Comparison of ENCODE assay signal across 23 cellular contexts in genomic region chr19:48497728-48498575, GRCh38. TPM values are rescaled to one million over a fixed set of nuclear protein-coding genes. Genes with fewer than 3 reads are reported as not detected.
DNase-seq lines count a peak whose midpoint lies in the region; ATAC-seq and TF ChIP-seq lines count a peak whose summit lies in the region.
"Had no signal": no experiment of that assay in that cellular context is flagged by ENCODE, and none has a peak within 500 bp of the region (broad histone marks: within the 10 kb centered on the region; RNA-seq: fewer than 3 reads in every experiment).

No MANE protein-coding gene starts in this region.

- peaks cover 0 to 15% (median 5%) of the 10 kb centered on the region in 7 donors for H3K9me3 Mint-ChIP-seq in CD14-positive monocyte
- H3K9me3 Mint-ChIP-seq: activated CD4-positive, alpha-beta memory T cell treated with anti-CD3 and anti-CD28 coated beads for 36 hours; activated naive CD8-positive, alpha-beta T cell treated with anti-CD3 and anti-CD28 coated beads for 36 hours; nephron progenitor cell; T-helper 1 cell treated with Interleukin-12 subunit alpha and Interleukin-12 subunit beta and Interleukin-4 antibody, amounts not matched to agents 30 μg/mL and 1 μg/mL, for 36 hours had no signal

- peaks cover 0 to 3% of the 10 kb centered on the region in 2 donors for H3K36me3 Mint-ChIP-seq in CD14-positive monocyte
- H3K36me3 Mint-ChIP-seq: activated CD4-positive, alpha-beta memory T cell treated with anti-CD3 and anti-CD28 coated beads for 36 hours had no signal

- H3K4me1 ChIP-seq in mesenchymal stem cell (ENCODE audit: control insufficient read depth, insufficient read depth, low read depth, low read length) = peaks cover 16% of the 10 kb centered on the region
- H3K4me1 ChIP-seq: psoas muscle had no signal

- H4K8ac ChIP-seq in mesenchymal stem cell (ENCODE audit: low read length) = no peak overlapping the region

- H3K14ac ChIP-seq in mesenchymal stem cell (ENCODE audit: low read length in 2 of 2) = no peak overlapping the region

- no peak overlapping the region for H2AFZ ChIP-seq in mesenchymal stem cell (ENCODE audit: low read depth, low read length)

- H3K27me3 ChIP-seq in H7 (ENCODE audit: control insufficient read depth, insufficient read depth, low read length) (peaks cover 21% of the 10 kb centered on the region), mesenchymal stem cell (ENCODE audit: control insufficient read depth in 1 of 2, insufficient read depth in 1 of 2, low read length in 2 of 2) (peaks cover 27 to 51% of the 10 kb centered on the region in 2 experiments)

- H3K9me3 ChIP-seq in mesenchymal stem cell (ENCODE audit: control insufficient read depth, low read length) = no peaks in the 10 kb centered on the region
- H3K9me3 ChIP-seq: BE2C, psoas muscle, spleen had no signal

- no peak overlapping the region for H2BK12ac ChIP-seq in mesenchymal stem cell (ENCODE audit: low read length in 2 of 2)

- H3K36me3 ChIP-seq in H7 (replicated peaks; ENCODE audit: control insufficient read depth, insufficient read depth, low read length) (no peaks in the 10 kb centered on the region), mesenchymal stem cell (ENCODE audit: control insufficient read depth in 1 of 2, insufficient read depth in 2 of 2, low read depth in 1 of 2, low read length in 2 of 2) (no peaks in the 10 kb centered on the region)
- H3K36me3 ChIP-seq: BE2C, spleen, WERI-Rb-1 had no signal

- intact Hi-C loops in CD14-positive monocyte (cut with micrococcal nuclease) = no loop called here

- H3K23ac ChIP-seq in mesenchymal stem cell (ENCODE audit: low read length in 2 of 2) = no peak overlapping the region

- H3K4me3 ChIP-seq in H7 (ENCODE audit: insufficient read depth, low read depth, low read length) (no peak overlapping the region), mesenchymal stem cell (ENCODE audit: insufficient read depth in 1 of 2, low read depth in 1 of 2, low read length in 2 of 2) (no peak overlapping the region)
- H3K4me3 ChIP-seq: lung, psoas muscle had no signal

- no peak overlapping the region for H4K91ac ChIP-seq in mesenchymal stem cell (ENCODE audit: low read length)

- no peak overlapping the region for H3K27ac ChIP-seq in mesenchymal stem cell (ENCODE audit: low read length, poor library complexity, severe bottlenecking)
- H3K27ac ChIP-seq: psoas muscle, spleen, WERI-Rb-1 had no signal

- H3K4ac ChIP-seq in mesenchymal stem cell (ENCODE audit: low read depth in 1 of 2, low read length in 2 of 2) = no peak overlapping the region

- H3K27me3 Mint-ChIP-seq in CD14-positive monocyte (ENCODE audit: low read depth in 3 of 3) = peaks cover 37 to 77% (median 41%) of the 10 kb centered on the region in 3 donors

- no peak overlapping the region for H2AK5ac ChIP-seq in mesenchymal stem cell (ENCODE audit: low read length, severe bottlenecking)

- H3K9ac ChIP-seq in mesenchymal stem cell (ENCODE audit: low read length) = no peak overlapping the region

- ATAC-seq in GM19351 (IDR thresholded peaks at IDR 0.05; ENCODE audit: unreplicated experiment) = no peak
- ATAC-seq: esophagus mucosa, psoas muscle had no signal

- no peak overlapping the region for H2BK5ac ChIP-seq in mesenchymal stem cell (ENCODE audit: low read depth, low read length, poor library complexity, severe bottlenecking)

- H3K27ac Mint-ChIP-seq in CD14-positive monocyte = peak overlapping the region in 1 of 7 donors; percentile 32
- H3K27ac Mint-ChIP-seq: activated CD4-positive, alpha-beta memory T cell treated with anti-CD3 and anti-CD28 coated beads for 36 hours; activated naive CD8-positive, alpha-beta T cell treated with anti-CD3 and anti-CD28 coated beads for 36 hours; nephron progenitor cell; T-helper 1 cell treated with Interleukin-12 subunit alpha and Interleukin-12 subunit beta and Interleukin-4 antibody, amounts not matched to agents 30 μg/mL and 1 μg/mL, for 36 hours had no signal

- no peak overlapping the region for H3K4me2 ChIP-seq in mesenchymal stem cell (ENCODE audit: low read length, poor library complexity, severe bottlenecking)

- DNase-seq in CD14-positive monocyte (ENCODE audit: low spot score) = no peak
- peak; percentile 48 for DNase-seq in H7
- DNase-seq in mesenchymal stem cell = no peak
- DNase-seq in superior temporal gyrus (ENCODE audit: extremely low spot score) = no peak
- DNase-seq: activated CD4-positive, alpha-beta memory T cell treated with anti-CD3 and anti-CD28 coated beads for 36 hours; activated naive CD8-positive, alpha-beta T cell treated with anti-CD3 and anti-CD28 coated beads for 36 hours; activated T-cell treated with anti-CD3 and anti-CD28 coated beads, Interleukin-2, amount 50 U/mL, for 48 hours; BE2C; dermis blood vessel endothelial cell; DMS 273 treated with DMSO at 0.1 percent for 48 hours; NCI-H2029 treated with DMSO at 0.1 percent for 48 hours; NCI-H510A treated with DMSO at 0.1 percent for 48 hours; nephron progenitor cell; psoas muscle; SHP77; spleen; trophoblast cell; WERI-Rb-1 had no signal

- peak overlapping the region; percentile 41 for H2BK15ac ChIP-seq in mesenchymal stem cell (ENCODE audit: low read depth, poor library complexity, severe bottlenecking)

- H3K79me1 ChIP-seq in mesenchymal stem cell (replicated peaks; ENCODE audit: low read length, poor library complexity, severe bottlenecking) = no peaks in the 10 kb centered on the region

- WGBS in mesenchymal stem cell = 88% methylated on average over 44 of the region's 44 CpGs

- H3K4me3 Mint-ChIP-seq in CD14-positive monocyte = peak overlapping the region; percentile 45 to 59
- H3K4me3 Mint-ChIP-seq: activated CD4-positive, alpha-beta memory T cell treated with anti-CD3 and anti-CD28 coated beads for 36 hours; activated naive CD8-positive, alpha-beta T cell treated with anti-CD3 and anti-CD28 coated beads for 36 hours; brain; nephron progenitor cell; T-helper 1 cell treated with Interleukin-12 subunit alpha and Interleukin-12 subunit beta and Interleukin-4 antibody, amounts not matched to agents 30 μg/mL and 1 μg/mL, for 36 hours had no signal

- H2BK120ac ChIP-seq in mesenchymal stem cell (ENCODE audit: low read depth, low read length) = no peak overlapping the region

- peaks cover 32% of the 10 kb centered on the region for H3K4me1 Mint-ChIP-seq in CD14-positive monocyte

- no peak overlapping the region for H3K18ac ChIP-seq in mesenchymal stem cell (ENCODE audit: low read depth in 1 of 2, low read length in 2 of 2)

- TF ChIP-seq CTCF in CD14-positive monocyte (IDR thresholded peaks at IDR 0.05) = no peak

RNA-seq across cellular contexts. Expression of gene LMTK3, which starts 13.7 kb away (rescaled TPM):
- polyA plus RNA-seq in CD14-positive monocyte = not detected
- total RNA-seq in H7 (2014; rRNA removed; shearing (Covaris generic)) = 3.0 and 3.6 TPM in 2 replicates
- 0.66 TPM for polyA plus RNA-seq in mesenchymal stem cell (2013, experiment 1 of 2)
- polyA plus RNA-seq in mesenchymal stem cell (2013, experiment 2 of 2) = 0.55 TPM
- total RNA-seq: dermis blood vessel endothelial cell had no signal

RNA-seq across cellular contexts. Expression of gene CYTH2, which starts 28.8 kb away (rescaled TPM):
- 10 to 100 TPM; 21.3 to 21.7 TPM for polyA plus RNA-seq in CD14-positive monocyte
- 42.9 and 51.3 TPM in 2 replicates for total RNA-seq in H7 (2014; rRNA removed; shearing (Covaris generic))
- polyA plus RNA-seq in mesenchymal stem cell (2013, experiment 1 of 2) = 47.7 TPM
- polyA plus RNA-seq in mesenchymal stem cell (2013, experiment 2 of 2) = 45.1 TPM

RNA-seq across cellular contexts. Expression of gene KCNJ14, which starts 42.6 kb away (rescaled TPM):
- under 1 TPM in 1 of 2 donors, not detected in 1; 0.09 TPM for polyA plus RNA-seq in CD14-positive monocyte
- 0.21 and 0.70 TPM in 2 replicates for total RNA-seq in H7 (2014; rRNA removed; shearing (Covaris generic))
- 0.25 TPM for polyA plus RNA-seq in mesenchymal stem cell (2013, experiment 1 of 2)
- polyA plus RNA-seq in mesenchymal stem cell (2013, experiment 2 of 2) = 0.21 TPM

RNA-seq across cellular contexts. Expression of gene GRWD1, which starts 52.2 kb away (rescaled TPM):
- 10 to 100 TPM in 1 of 2 donors, 1 to 10 TPM in 1; 10.0 to 13.9 TPM for polyA plus RNA-seq in CD14-positive monocyte
- total RNA-seq in H7 (2014; rRNA removed; shearing (Covaris generic)) = 80.6 and 97.8 TPM in 2 replicates
- polyA plus RNA-seq in mesenchymal stem cell (2013, experiment 1 of 2) = 10.0 TPM
- polyA plus RNA-seq in mesenchymal stem cell (2013, experiment 2 of 2) = 9.0 TPM

RNA-seq across cellular contexts. Expression of gene SULT2B1, which starts 54.0 kb away (rescaled TPM):
- polyA plus RNA-seq in CD14-positive monocyte = under 1 TPM in 1 of 2 donors, not detected in 1; 0.40 TPM
- total RNA-seq in H7 (2014; rRNA removed; shearing (Covaris generic)) = 1.8 and 2.8 TPM in 2 replicates
- polyA plus RNA-seq in mesenchymal stem cell (2013, experiment 1 of 2) = 0.83 TPM
- 0.70 TPM for polyA plus RNA-seq in mesenchymal stem cell (2013, experiment 2 of 2)
- total RNA-seq: activated CD4-positive, alpha-beta memory T cell treated with anti-CD3 and anti-CD28 coated beads for 36 hours; activated naive CD8-positive, alpha-beta T cell treated with anti-CD3 and anti-CD28 coated beads for 36 hours; dermis blood vessel endothelial cell; psoas muscle; spleen had no signal
